ENCODE assay signal across 9 cellular contexts in genomic region chr7:19772858-19773337, GRCh38. TPM values are rescaled to one million over a fixed set of nuclear protein-coding genes. Genes with fewer than 3 reads are reported as not detected.
DNase-seq lines count a peak whose midpoint lies in the region; ATAC-seq and TF ChIP-seq lines count a peak whose summit lies in the region.
"Had no signal": no experiment of that assay in that cellular context is flagged by ENCODE, and none has a peak within 500 bp of the region (broad histone marks: within the 10 kb centered on the region; RNA-seq: fewer than 3 reads in every experiment).

No MANE protein-coding gene starts in this region.

- no TSS peak for BruUV-seq in A673 (replicated peaks; lab: Mats Ljungman, UMichigan)

- intact Hi-C loops in A673 (cut with micrococcal nuclease; ENCODE audit: unreplicated experiment) = no loop called here

- H3K9ac ChIP-seq in HUES48 (ENCODE audit: low read depth, low read length) = no peak overlapping the region

- peaks cover 14% of the 10 kb centered on the region for H3K4me1 Mint-ChIP-seq in mesothelial cell of epicardium

- ATAC-seq in HG02884 (IDR thresholded peaks at IDR 0.05; ENCODE audit: unreplicated experiment) = no peak
- ATAC-seq in HG02973 (IDR thresholded peaks at IDR 0.05; ENCODE audit: unreplicated experiment) = no peak
- ATAC-seq in HG03432 (IDR thresholded peaks at IDR 0.05; ENCODE audit: unreplicated experiment) = no peak

- peak; percentile 21 for DNase-seq in A673 (ENCODE audit: low spot score)
- peak; percentile 24 to 32 for DNase-seq in cardiac fibroblast (ENCODE audit: low read depth in 2 of 2)
- DNase-seq in mesothelial cell of epicardium (ENCODE audit: low spot score in 2 of 2, unreplicated experiment in 2 of 2) = peak in 1 of 2 experiments; percentile 74
- DNase-seq in SKM-1 (lab: John Stamatoyannopoulos, UW; ENCODE audit: unreplicated experiment) = no peak

- no peak overlapping the region for H3K27ac Mint-ChIP-seq in mesothelial cell of epicardium

- peaks cover 64% of the 10 kb centered on the region for H3K27me3 Mint-ChIP-seq in mesothelial cell of epicardium (ENCODE audit: low read depth)

- H3K9me3 Mint-ChIP-seq in mesothelial cell of epicardium = no peaks in the 10 kb centered on the region

- no peak overlapping the region for H3K27ac ChIP-seq in A673 (ENCODE audit: low read depth, low read length, poor library complexity, severe bottlenecking)
- H3K27ac ChIP-seq in HUES48 (ENCODE audit: low read depth, low read length) = no peak overlapping the region
- H3K27ac ChIP-seq: VCaP had no signal

- H3K27me3 ChIP-seq in A673 (replicated peaks; ENCODE audit: insufficient read depth, low read depth, low read length, poor library complexity) (peaks cover 71% of the 10 kb centered on the region), HUES48 (ENCODE audit: control insufficient read depth, insufficient read depth, low read length) (peaks cover 48% of the 10 kb centered on the region)

- no peak for TF ChIP-seq CTCF in A673 (conservative IDR thresholded peaks at IDR 0.05; ENCODE audit: low read depth, low read length)
- TF ChIP-seq CTCF in cardiac fibroblast (IDR thresholded peaks at IDR 0.05; ENCODE audit: low read depth, low read length) = no peak
- TF ChIP-seq CTCF in mesothelial cell of epicardium (IDR thresholded peaks at IDR 0.05; ENCODE audit: unreplicated experiment) = no peak

- CTCF ChIA-PET in A673 (lab: Charles Lee) = no interaction called here

- peak overlapping the region; percentile 59 for H3K4me3 Mint-ChIP-seq in mesothelial cell of epicardium

- POLR2A ChIA-PET in A673 (lab: Charles Lee; ENCODE audit: low non-redundant PET) = interaction anchor here (0.6 kb wide), 1 partner anchor 162 kb away, joined by 13 read pairs; no protein-coding TSS in a partner anchor

- H3K36me3 Mint-ChIP-seq in mesothelial cell of epicardium = no peaks in the 10 kb centered on the region

- no peaks in the 10 kb centered on the region for H3K9me3 ChIP-seq in A673 (ENCODE audit: low read depth, low read length, poor library complexity, severe bottlenecking)
- no peaks in the 10 kb centered on the region for H3K9me3 ChIP-seq in HUES48 (ENCODE audit: control insufficient read depth, insufficient read depth, low read length)

- H3K36me3 ChIP-seq in A673 (ENCODE audit: insufficient read depth, low read length, poor library complexity, severe bottlenecking) (no peaks in the 10 kb centered on the region), HUES48 (ENCODE audit: control insufficient read depth, insufficient read depth, low read length) (no peaks in the 10 kb centered on the region)

- no peaks in the 10 kb centered on the region for H3K4me1 ChIP-seq in A673 (ENCODE audit: insufficient read depth, low read length, poor library complexity, severe bottlenecking)
- peaks cover 14% of the 10 kb centered on the region; the same call in 1 of the 2 replicates for H3K4me1 ChIP-seq in HUES48 (ENCODE audit: control insufficient read depth, insufficient read depth, low read length)

- no peak overlapping the region for H3K4me3 ChIP-seq in A673 (ENCODE audit: low read depth, low read length, poor library complexity, severe bottlenecking)
- H3K4me3 ChIP-seq in HUES48 (ENCODE audit: low read depth, low read length) = peak overlapping the region; percentile 65
- no peak overlapping the region for H3K4me3 ChIP-seq in cardiac fibroblast (replicated peaks in 1 of 2; ENCODE audit: low read depth in 2 of 2, low read length in 2 of 2)

RNA-seq across cellular contexts. Expression of gene TMEM196, which starts 0.5 kb away (rescaled TPM):
- total RNA-seq in A673 (2021) = not detected in 2 replicates
- total RNA-seq in mesothelial cell of epicardium = not detected in 3 replicates
